ENCODE assay signal across 1 cellular context in the genomic region with DNA sequence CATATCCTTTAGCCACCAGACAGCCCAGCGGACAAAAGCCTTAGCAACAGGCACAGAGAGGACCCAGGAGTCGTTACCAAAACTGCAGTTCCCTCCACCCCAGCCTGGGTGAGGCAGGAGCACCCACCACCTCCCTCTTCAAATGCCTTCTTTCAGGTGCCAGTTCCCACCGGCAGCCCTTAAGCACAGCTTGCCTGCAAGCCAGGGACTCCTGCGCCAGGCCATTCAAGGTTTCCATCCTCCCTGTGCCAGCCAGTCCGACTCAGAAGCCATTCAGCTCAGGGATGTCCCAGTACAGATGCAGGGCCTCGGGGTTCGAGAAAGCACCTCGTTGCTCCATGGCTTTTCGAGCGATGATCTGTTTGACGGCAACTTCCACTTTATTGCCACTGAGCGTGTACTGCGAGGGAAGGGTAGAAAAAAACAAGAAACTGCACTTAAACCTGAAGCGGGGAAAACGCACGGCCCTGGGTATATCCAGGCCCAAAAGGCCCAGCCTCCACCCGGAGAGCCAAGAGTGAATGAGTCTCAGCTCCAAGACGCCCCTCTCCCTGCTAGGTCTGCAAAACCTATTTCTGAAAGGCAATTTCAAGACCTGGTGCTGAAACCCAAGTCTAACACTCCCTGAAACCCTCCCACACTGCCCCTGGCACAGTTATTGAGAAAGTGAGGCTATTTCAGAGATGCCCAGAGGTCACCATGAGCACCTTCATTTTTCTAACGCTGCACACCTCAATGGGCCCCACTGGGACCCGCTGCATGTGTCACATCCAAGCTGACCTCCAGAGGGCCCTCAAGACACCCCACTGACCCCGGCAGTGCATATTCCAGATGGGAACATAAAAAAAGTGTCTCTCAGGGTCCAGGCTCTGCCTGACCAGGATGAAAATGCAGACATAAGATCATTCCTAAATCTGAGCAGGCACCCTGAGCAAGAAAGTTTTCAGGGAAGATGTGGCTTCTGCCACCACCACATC.
TF ChIP-seq lines count a peak whose summit lies in the region.

No MANE protein-coding gene starts in this region.

TF ChIP-seq in GM23338, 12 proteins besides CTCF, POLR2A, EP300 and RAD21 (continued from another document):
- TF ChIP-seq, protein P1, sequence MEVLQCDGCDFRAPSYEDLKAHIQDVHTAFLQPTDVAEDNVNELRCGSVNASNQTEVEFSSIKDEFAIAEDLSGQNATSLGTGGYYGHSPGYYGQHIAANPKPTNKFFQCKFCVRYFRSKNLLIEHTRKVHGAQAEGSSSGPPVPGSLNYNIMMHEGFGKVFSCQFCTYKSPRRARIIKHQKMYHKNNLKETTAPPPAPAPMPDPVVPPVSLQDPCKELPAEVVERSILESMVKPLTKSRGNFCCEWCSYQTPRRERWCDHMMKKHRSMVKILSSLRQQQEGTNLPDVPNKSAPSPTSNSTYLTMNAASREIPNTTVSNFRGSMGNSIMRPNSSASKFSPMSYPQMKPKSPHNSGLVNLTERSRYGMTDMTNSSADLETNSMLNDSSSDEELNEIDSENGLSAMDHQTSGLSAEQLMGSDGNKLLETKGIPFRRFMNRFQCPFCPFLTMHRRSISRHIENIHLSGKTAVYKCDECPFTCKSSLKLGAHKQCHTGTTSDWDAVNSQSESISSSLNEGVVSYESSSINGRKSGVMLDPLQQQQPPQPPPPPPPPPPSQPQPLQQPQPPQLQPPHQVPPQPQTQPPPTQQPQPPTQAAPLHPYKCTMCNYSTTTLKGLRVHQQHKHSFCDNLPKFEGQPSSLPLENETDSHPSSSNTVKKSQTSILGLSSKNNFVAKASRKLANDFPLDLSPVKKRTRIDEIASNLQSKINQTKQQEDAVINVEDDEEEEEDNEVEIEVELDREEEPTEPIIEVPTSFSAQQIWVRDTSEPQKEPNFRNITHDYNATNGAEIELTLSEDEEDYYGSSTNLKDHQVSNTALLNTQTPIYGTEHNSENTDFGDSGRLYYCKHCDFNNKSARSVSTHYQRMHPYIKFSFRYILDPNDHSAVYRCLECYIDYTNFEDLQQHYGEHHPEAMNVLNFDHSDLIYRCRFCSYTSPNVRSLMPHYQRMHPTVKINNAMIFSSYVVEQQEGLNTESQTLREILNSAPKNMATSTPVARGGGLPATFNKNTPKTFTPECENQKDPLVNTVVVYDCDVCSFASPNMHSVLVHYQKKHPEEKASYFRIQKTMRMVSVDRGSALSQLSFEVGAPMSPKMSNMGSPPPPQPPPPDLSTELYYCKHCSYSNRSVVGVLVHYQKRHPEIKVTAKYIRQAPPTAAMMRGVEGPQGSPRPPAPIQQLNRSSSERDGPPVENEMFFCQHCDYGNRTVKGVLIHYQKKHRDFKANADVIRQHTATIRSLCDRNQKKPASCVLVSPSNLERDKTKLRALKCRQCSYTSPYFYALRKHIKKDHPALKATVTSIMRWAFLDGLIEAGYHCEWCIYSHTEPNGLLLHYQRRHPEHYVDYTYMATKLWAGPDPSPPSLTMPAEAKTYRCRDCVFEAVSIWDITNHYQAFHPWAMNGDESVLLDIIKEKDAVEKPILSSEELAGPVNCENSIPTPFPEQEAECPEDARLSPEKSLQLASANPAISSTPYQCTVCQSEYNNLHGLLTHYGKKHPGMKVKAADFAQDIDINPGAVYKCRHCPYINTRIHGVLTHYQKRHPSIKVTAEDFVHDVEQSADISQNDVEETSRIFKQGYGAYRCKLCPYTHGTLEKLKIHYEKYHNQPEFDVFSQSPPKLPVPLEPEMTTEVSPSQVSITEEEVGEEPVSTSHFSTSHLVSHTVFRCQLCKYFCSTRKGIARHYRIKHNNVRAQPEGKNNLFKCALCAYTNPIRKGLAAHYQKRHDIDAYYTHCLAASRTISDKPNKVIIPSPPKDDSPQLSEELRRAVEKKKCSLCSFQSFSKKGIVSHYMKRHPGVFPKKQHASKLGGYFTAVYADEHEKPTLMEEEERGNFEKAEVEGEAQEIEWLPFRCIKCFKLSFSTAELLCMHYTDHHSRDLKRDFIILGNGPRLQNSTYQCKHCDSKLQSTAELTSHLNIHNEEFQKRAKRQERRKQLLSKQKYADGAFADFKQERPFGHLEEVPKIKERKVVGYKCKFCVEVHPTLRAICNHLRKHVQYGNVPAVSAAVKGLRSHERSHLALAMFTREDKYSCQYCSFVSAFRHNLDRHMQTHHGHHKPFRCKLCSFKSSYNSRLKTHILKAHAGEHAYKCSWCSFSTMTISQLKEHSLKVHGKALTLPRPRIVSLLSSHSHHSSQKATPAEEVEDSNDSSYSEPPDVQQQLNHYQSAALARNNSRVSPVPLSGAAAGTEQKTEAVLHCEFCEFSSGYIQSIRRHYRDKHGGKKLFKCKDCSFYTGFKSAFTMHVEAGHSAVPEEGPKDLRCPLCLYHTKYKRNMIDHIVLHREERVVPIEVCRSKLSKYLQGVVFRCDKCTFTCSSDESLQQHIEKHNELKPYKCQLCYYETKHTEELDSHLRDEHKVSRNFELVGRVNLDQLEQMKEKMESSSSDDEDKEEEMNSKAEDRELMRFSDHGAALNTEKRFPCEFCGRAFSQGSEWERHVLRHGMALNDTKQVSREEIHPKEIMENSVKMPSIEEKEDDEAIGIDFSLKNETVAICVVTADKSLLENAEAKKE (CRISPR knock-in tag; IDR thresholded peaks at IDR 0.05): no peak
- TF ChIP-seq EZH2 (IDR thresholded peaks at IDR 0.05; ENCODE audit: low read depth, unreplicated experiment): no peak
- no peak for TF ChIP-seq NANOG (IDR thresholded peaks at IDR 0.05; ENCODE audit: borderline replicate concordance)
- TF ChIP-seq, protein P2, sequence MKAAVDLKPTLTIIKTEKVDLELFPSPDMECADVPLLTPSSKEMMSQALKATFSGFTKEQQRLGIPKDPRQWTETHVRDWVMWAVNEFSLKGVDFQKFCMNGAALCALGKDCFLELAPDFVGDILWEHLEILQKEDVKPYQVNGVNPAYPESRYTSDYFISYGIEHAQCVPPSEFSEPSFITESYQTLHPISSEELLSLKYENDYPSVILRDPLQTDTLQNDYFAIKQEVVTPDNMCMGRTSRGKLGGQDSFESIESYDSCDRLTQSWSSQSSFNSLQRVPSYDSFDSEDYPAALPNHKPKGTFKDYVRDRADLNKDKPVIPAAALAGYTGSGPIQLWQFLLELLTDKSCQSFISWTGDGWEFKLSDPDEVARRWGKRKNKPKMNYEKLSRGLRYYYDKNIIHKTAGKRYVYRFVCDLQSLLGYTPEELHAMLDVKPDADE (IDR thresholded peaks at IDR 0.05): no peak
- TF ChIP-seq, protein P3, sequence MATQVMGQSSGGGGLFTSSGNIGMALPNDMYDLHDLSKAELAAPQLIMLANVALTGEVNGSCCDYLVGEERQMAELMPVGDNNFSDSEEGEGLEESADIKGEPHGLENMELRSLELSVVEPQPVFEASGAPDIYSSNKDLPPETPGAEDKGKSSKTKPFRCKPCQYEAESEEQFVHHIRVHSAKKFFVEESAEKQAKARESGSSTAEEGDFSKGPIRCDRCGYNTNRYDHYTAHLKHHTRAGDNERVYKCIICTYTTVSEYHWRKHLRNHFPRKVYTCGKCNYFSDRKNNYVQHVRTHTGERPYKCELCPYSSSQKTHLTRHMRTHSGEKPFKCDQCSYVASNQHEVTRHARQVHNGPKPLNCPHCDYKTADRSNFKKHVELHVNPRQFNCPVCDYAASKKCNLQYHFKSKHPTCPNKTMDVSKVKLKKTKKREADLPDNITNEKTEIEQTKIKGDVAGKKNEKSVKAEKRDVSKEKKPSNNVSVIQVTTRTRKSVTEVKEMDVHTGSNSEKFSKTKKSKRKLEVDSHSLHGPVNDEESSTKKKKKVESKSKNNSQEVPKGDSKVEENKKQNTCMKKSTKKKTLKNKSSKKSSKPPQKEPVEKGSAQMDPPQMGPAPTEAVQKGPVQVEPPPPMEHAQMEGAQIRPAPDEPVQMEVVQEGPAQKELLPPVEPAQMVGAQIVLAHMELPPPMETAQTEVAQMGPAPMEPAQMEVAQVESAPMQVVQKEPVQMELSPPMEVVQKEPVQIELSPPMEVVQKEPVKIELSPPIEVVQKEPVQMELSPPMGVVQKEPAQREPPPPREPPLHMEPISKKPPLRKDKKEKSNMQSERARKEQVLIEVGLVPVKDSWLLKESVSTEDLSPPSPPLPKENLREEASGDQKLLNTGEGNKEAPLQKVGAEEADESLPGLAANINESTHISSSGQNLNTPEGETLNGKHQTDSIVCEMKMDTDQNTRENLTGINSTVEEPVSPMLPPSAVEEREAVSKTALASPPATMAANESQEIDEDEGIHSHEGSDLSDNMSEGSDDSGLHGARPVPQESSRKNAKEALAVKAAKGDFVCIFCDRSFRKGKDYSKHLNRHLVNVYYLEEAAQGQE (IDR thresholded peaks at IDR 0.05; ENCODE audit: unreplicated experiment): no peak
- no peak for TF ChIP-seq ZNF331 (CRISPR knock-in tag; IDR thresholded peaks at IDR 0.05; ENCODE audit: low read depth)
- no peak for TF ChIP-seq STAT1 (IDR thresholded peaks at IDR 0.05; ENCODE audit: unreplicated experiment)
- no peak for TF ChIP-seq POLR2AphosphoS5 (IDR thresholded peaks at IDR 0.05; ENCODE audit: low read depth)
- no peak for TF ChIP-seq JUNB (IDR thresholded peaks at IDR 0.05; ENCODE audit: unreplicated experiment)
